ENCODE assay signal across 7 cellular contexts in the genomic region with DNA sequence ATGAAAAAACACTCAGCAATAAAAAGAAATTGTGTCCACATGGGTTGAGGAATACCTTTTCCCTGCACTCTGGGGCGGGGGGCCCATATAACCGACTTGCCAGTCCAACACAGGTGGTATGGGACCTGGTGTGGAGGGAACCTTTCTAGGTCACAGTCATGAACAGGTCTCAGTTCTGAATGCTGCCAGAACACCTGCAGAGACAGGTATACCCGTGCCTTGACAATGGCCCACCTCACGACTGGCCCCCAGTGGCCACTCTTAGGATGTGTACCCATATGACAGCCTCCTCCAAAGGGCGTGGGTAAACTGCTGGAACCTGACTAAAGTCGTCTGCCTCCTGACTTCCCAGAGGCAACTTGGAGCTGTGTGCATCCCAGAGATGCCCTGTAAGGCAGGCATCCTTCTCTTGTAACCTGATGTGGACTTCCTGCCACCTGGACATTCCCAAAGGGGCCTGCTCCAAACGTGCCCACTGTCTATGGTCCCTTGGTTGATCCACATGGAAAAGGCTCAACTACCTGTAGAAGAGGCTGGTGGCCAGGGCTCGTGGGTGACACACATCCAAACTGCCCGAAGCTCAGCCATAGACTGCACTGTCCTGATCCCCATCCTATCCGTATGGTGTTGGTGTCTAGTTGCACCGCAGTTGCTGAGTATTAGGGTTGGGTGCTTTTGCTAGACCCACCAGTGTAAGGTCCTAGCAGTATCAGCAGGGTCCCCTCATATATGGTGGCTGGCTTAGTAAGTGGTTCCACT.
A peak's percentile ranks its signal among the peaks of the same experiment; 100 is the strongest.
DNase-seq lines count a peak whose midpoint lies in the region; FAIRE-seq and TF ChIP-seq lines count a peak whose summit lies in the region.

No MANE protein-coding gene starts in this region.

- H3K4me2 ChIP-seq in parathyroid adenoma (ENCODE audit: low read length), result no peak overlapping the region

- H3K36me3 ChIP-seq in GM06990 (ENCODE audit: control insufficient read depth, insufficient read depth, low read length) (no peaks in the 10 kb centered on the region), brain microvascular endothelial cell (replicated peaks) (no peaks in the 10 kb centered on the region), parathyroid adenoma (ENCODE audit: control insufficient read depth, insufficient read depth, low read length) (no peaks in the 10 kb centered on the region)

- H3K4me1 ChIP-seq in parathyroid adenoma, result no peaks in the 10 kb centered on the region

- H3K9me3 ChIP-seq in parathyroid adenoma (ENCODE audit: control insufficient read depth, low read length), result no peaks in the 10 kb centered on the region

- H3K9ac ChIP-seq in parathyroid adenoma, result no peak overlapping the region

- no peak for TF ChIP-seq POLR2A in GM12891 (IDR thresholded peaks at IDR 0.05; ENCODE audit: low read depth, low read length)

- H3K4me3 ChIP-seq in GM06990 (replicated peaks; ENCODE audit: low read depth, low read length) (no peak overlapping the region), brain microvascular endothelial cell (ENCODE audit: low read depth, low read length) (no peak overlapping the region), parathyroid adenoma (ENCODE audit: low read depth, low read length) (no peak overlapping the region)

- DNase-seq in GM06990 (ENCODE audit: extremely low read depth, insufficient read length) (no peak), NCI-H1105 (lab: John Stamatoyannopoulos, UW) (peak; percentile 44), brain microvascular endothelial cell (no peak), T-helper 9 cell (no peak), GM12891 (ENCODE audit: insufficient read length, low spot score) (no peak), cerebellum (ENCODE audit: low spot score) (no peak)

- in situ Hi-C loops in brain microvascular endothelial cell (cut with HindIII; ENCODE audit: low pct_ligation_motif_present, low sequenced_read_pairs), result no loop called here

- TF ChIP-seq CTCF in GM06990 (IDR thresholded peaks at IDR 0.05; ENCODE audit: insufficient read depth, low read length, poor library complexity, severe bottlenecking) (peak; percentile 8), brain microvascular endothelial cell (IDR thresholded peaks at IDR 0.05; ENCODE audit: low read depth, low read length, missing control alignments) (peak; percentile 18), parathyroid adenoma (IDR thresholded peaks at IDR 0.05) (peak; percentile 17)

- H3K79me2 ChIP-seq in parathyroid adenoma, result no peaks in the 10 kb centered on the region

- H2AFZ ChIP-seq in parathyroid adenoma, result no peak overlapping the region

- FAIRE-seq in GM12891 (lab: Jason Lieb, UNC), result no peak

- H3K27me3 ChIP-seq in GM06990 (replicated peaks; ENCODE audit: control insufficient read depth, insufficient read depth, low read length) (no peaks in the 10 kb centered on the region), brain microvascular endothelial cell (replicated peaks) (no peaks in the 10 kb centered on the region), parathyroid adenoma (ENCODE audit: control insufficient read depth, insufficient read depth, low read length) (no peaks in the 10 kb centered on the region)

- no peak overlapping the region for H3K27ac ChIP-seq in brain microvascular endothelial cell
- no peak overlapping the region for H3K27ac ChIP-seq in parathyroid adenoma

TF ChIP-seq in GM12891, 5 proteins besides CTCF, POLR2A, EP300 and RAD21:
- TF ChIP-seq POU2F2 (IDR thresholded peaks at IDR 0.05; ENCODE audit: low read depth, low read length), result no peak
- no peak for TF ChIP-seq POLR2AphosphoS5 (IDR thresholded peaks at IDR 0.05; ENCODE audit: low read depth, low read length)
